29 cellular contexts compared by ENCODE assay signal in the genomic region with DNA sequence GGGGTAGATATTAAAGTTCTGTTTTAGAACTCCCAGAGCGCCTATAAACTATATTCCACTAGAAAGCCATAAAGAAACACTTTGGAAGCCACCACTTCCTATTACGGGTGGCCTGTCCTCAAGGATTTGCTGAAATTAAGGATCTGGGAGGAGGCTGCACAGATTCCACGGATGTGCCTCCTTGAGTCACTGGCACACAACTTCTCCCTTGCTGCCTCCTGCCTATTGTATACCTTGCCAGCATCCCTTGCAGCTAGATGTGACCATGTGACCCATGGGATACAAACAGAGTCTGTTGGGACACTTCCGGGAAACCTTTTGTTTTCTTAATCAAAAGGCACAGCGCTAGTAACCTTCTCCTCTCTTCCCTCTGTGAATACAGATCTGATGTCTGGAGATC.
"Had no signal": no experiment of that assay in that cellular context is flagged by ENCODE, and none has a peak within 500 bp of the region (broad histone marks: within the 10 kb centered on the region; RNA-seq: fewer than 3 reads in every experiment).

No MANE protein-coding gene starts in this region.

- H3K36me3 ChIP-seq: adrenal gland, brain microvascular endothelial cell, breast epithelium had no signal

- H3K9me3 ChIP-seq: adrenal gland, body of pancreas had no signal

- H3K27ac ChIP-seq: adrenal gland, body of pancreas, brain microvascular endothelial cell, breast epithelium, VCaP had no signal

- H3K4me1 ChIP-seq: adrenal gland, body of pancreas, breast epithelium had no signal

- DNase-seq: activated B cell treated with CpG ODN at 0.5 μM for 24 hours; activated CD4-positive, alpha-beta memory T cell treated with anti-CD3 and anti-CD28 coated beads for 36 hours; activated CD4-positive, alpha-beta T cell treated with anti-CD3 and anti-CD28 coated beads for 4 hours; activated CD4-positive, alpha-beta T cell treated with anti-CD3 and anti-CD28 coated beads, Interleukin-2, amount 10 ng/mL, durations not matched to agents 24 days and 14 days; activated CD4-positive, alpha-beta T cell treated with anti-CD3 and anti-CD28 coated beads, Interleukin-2, amount 50 U/mL, for 1 hour; activated CD4-positive, alpha-beta T cell treated with anti-CD3 and anti-CD28 coated beads, Interleukin-2, amount 50 U/mL, for 4 hours; activated CD4-positive, CD25-positive, alpha-beta regulatory T cell treated with anti-CD3 and anti-CD28 coated beads, Interleukin-2, amount 50 U/mL, for 72 hours; activated CD8-positive, alpha-beta memory T cell treated with anti-CD3 and anti-CD28 coated beads, Interleukin-2, amount 50 U/mL, for 4 hours; activated CD8-positive, alpha-beta T cell treated with anti-CD3 and anti-CD28 coated beads for 36 hours; activated gamma-delta T cell treated with Interleukin-2 at 50 U/mL for 16 hours; activated naive CD4-positive, alpha-beta T cell; activated naive CD4-positive, alpha-beta T cell treated with anti-CD3 and anti-CD28 coated beads for 36 hours; activated naive CD4-positive, alpha-beta T cell treated with anti-CD3 and anti-CD28 coated beads, Interleukin-2, amount 50 U/mL, for 16 hours; activated naive CD8-positive, alpha-beta T cell treated with anti-CD3 and anti-CD28 coated beads for 36 hours; activated T-cell treated with anti-CD3 and anti-CD28 coated beads for 4 hours; activated T-cell treated with anti-CD3 and anti-CD28 coated beads, Interleukin-2, amount 50 U/mL, for 1 hour; activated T-cell treated with anti-CD3 and anti-CD28 coated beads, Interleukin-2, amount 50 U/mL, for 4 hours; activated T-cell treated with anti-CD3 and anti-CD28 coated beads, Interleukin-2, amount 50 U/mL, for 72 hours; adrenal gland; amniotic stem cell; aorta; body of pancreas; brain microvascular endothelial cell; central memory CD4-positive, alpha-beta T cell; T-helper 1 cell; T-helper 2 cell; T-helper 9 cell had no signal

- H3K4me3 ChIP-seq: adrenal gland, body of pancreas, breast epithelium had no signal

- H3K27me3 ChIP-seq: brain microvascular endothelial cell had no signal
